17 cellular contexts compared by ENCODE assay signal in the genomic region with DNA sequence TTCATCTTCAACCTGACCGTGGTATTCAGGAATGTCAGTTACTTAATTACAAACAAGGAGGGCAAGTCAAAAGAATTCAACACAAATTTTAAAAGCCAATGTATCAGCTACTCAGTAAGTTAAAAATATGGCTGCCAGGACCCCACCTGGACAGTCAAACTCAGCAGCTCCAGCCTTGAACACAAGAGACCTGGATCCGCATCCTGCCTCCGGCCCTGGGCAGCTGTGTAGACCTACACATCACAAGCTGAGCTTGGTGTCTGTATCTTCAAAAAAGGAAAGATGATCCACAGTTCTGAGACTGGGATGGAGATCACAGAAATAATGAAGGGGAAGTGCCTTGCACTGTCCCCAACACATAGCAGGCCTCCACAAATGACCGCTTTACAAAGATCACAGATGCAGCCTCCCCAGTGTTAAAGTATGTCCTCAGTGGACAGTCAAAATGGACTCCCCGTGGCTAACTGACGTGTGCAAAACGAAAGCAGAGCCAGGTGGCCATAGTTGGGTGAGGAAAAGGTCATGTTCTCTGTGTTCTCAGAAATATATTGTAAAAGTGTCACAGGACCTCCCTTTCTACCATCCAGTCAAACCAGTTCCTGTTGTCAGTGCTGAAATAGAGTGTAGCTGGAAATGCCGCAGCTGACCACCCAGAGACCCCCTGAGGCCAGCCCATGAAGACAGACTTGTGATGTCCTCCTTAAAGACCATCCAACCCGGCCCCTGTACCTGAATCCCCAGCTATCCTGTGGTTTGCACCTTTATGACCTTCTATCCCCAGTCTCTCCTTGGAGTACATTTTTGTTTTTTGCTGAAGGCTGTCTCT.
"Had no signal": no experiment of that assay in that cellular context is flagged by ENCODE, and none has a peak within 500 bp of the region (broad histone marks: within the 10 kb centered on the region; RNA-seq: fewer than 3 reads in every experiment).

No MANE protein-coding gene starts in this region.

- H3K4me1 ChIP-seq: left ventricle myocardium inferior, uterus had no signal

- H3K9me3 ChIP-seq: left ventricle myocardium inferior, thyroid gland, uterus had no signal

- H3K4me3 Mint-ChIP-seq: activated naive CD8-positive, alpha-beta T cell; activated T-helper 1 cell treated with anti-CD3 and anti-CD28 coated beads, Interleukin-12 subunit alpha, Interleukin-12 subunit beta, Interleukin-2, Interleukin-4 antibody, amounts not matched to agents 30 ng/mL and 10 ng/mL and 1 ng/mL, durations not matched to agents 14 hours and 24 hours and 36 hours; effector memory CD8-positive, alpha-beta T cell; naive thymus-derived CD4-positive, alpha-beta T cell had no signal

- H3K27ac Mint-ChIP-seq: activated naive CD8-positive, alpha-beta T cell; activated T-helper 1 cell treated with anti-CD3 and anti-CD28 coated beads, Interleukin-12 subunit alpha, Interleukin-12 subunit beta, Interleukin-2, Interleukin-4 antibody, amounts not matched to agents 30 ng/mL and 10 ng/mL and 1 ng/mL, durations not matched to agents 14 hours and 24 hours and 36 hours; effector memory CD8-positive, alpha-beta T cell; naive thymus-derived CD4-positive, alpha-beta T cell had no signal

- H3K4me3 ChIP-seq: left ventricle myocardium inferior, thyroid gland, uterus had no signal

- H3K36me3 Mint-ChIP-seq: activated naive CD8-positive, alpha-beta T cell; naive thymus-derived CD4-positive, alpha-beta T cell had no signal

- H3K9me3 Mint-ChIP-seq: activated T-helper 1 cell treated with anti-CD3 and anti-CD28 coated beads, Interleukin-12 subunit alpha, Interleukin-12 subunit beta, Interleukin-2, Interleukin-4 antibody, amounts not matched to agents 30 ng/mL and 10 ng/mL and 1 ng/mL, durations not matched to agents 14 hours and 24 hours and 36 hours; effector memory CD8-positive, alpha-beta T cell had no signal

- H3K4me1 Mint-ChIP-seq: naive thymus-derived CD4-positive, alpha-beta T cell had no signal

- DNase-seq: activated CD4-positive, alpha-beta T cell treated with anti-CD3 and anti-CD28 coated beads, Interleukin-2, amount 50 U/mL, for 48 hours; activated gamma-delta T cell treated with Interleukin-2 at 50 U/mL for 16 hours; dermis blood vessel endothelial cell; effector memory CD8-positive, alpha-beta T cell; hippocampal formation; left ventricle myocardium inferior; naive thymus-derived CD4-positive, alpha-beta T cell; stimulated activated CD4-positive, alpha-beta T cell treated with anti-CD3 and anti-CD28 coated beads, Interleukin-12 subunit alpha, Interleukin-12 subunit beta, amount 100 ng/mL, for 4 hours; stimulated activated CD4-positive, alpha-beta T cell treated with anti-CD3 and anti-CD28 coated beads, Interleukin-1b, Interleukin-23, amount 100 ng/mL, for 48 hours; stimulated activated CD8-positive, alpha-beta memory T cell treated with anti-CD3 and anti-CD28 coated beads, Interleukin-4, amount 100 ng/mL, for 48 hours; stimulated activated naive CD4-positive, alpha-beta T cell; T-helper 2 cell; thyroid gland; uterus; WERI-Rb-1 had no signal

- H3K27ac ChIP-seq: left ventricle myocardium inferior, thyroid gland, uterus, WERI-Rb-1 had no signal

- H3K36me3 ChIP-seq: left ventricle myocardium inferior, thyroid gland, uterus, WERI-Rb-1 had no signal

- H3K27me3 ChIP-seq: thyroid gland, uterus had no signal
